1 cellular context compared by ENCODE assay signal in genomic region chr10:22344204-22344603, GRCh38.
TF ChIP-seq lines count a peak whose summit lies in the region.

No MANE protein-coding gene starts in this region.

TF ChIP-seq in WTC11, 78 proteins besides CTCF, POLR2A, EP300 and RAD21 (continued from another document):
- TF ChIP-seq SOX15 (CRISPR knock-in tag; IDR thresholded peaks at IDR 0.05) (no peak), ZNF317 (CRISPR knock-in tag; IDR thresholded peaks at IDR 0.05; ENCODE audit: borderline replicate concordance, low read depth) (no peak), E2F5 (CRISPR knock-in tag; IDR thresholded peaks at IDR 0.05) (no peak), ESRRA (CRISPR knock-in tag; IDR thresholded peaks at IDR 0.05; ENCODE audit: borderline replicate concordance) (no peak), PRRX2 (CRISPR knock-in tag; IDR thresholded peaks at IDR 0.05) (no peak), NR3C1 (CRISPR knock-in tag; conservative IDR thresholded peaks at IDR 0.05; ENCODE audit: low read depth) (no peak), NFYB (CRISPR knock-in tag; conservative IDR thresholded peaks at IDR 0.05; ENCODE audit: low read depth) (no peak), FOXJ3 (CRISPR knock-in tag; IDR thresholded peaks at IDR 0.05; ENCODE audit: borderline replicate concordance) (no peak)
